21 cellular contexts compared by ENCODE assay signal in genomic region chr7:16770657-16771329, GRCh38. TPM values are rescaled to one million over a fixed set of nuclear protein-coding genes. Genes with fewer than 3 reads are reported as not detected.
A peak's percentile ranks its signal among the peaks of the same experiment; 100 is the strongest.
DNase-seq lines count a peak whose midpoint lies in the region; ATAC-seq and TF ChIP-seq lines count a peak whose summit lies in the region.
"Had no signal": no experiment of that assay in that cellular context is flagged by ENCODE, and none has a peak within 500 bp of the region (broad histone marks: within the 10 kb centered on the region; RNA-seq: fewer than 3 reads in every experiment).

No MANE protein-coding gene starts in this region.

- peak overlapping the region; percentile 26 for H3K27ac Mint-ChIP-seq in progenitor cell of endocrine pancreas
- H3K27ac Mint-ChIP-seq: activated CD4-positive, alpha-beta T cell treated with anti-CD3 and anti-CD28 coated beads, Interleukin-2, amount 10 ng/mL, durations not matched to agents 7 days and 5 days; CD8-positive, alpha-beta T cell; effector memory CD8-positive, alpha-beta T cell had no signal

- peak; percentile 5 for DNase-seq in ELF-1 (ENCODE audit: low read depth, low spot score)
- peak; percentile 8 for DNase-seq in OCI-M1 (lab: John Stamatoyannopoulos, UW)
- DNase-seq in epithelial cell of esophagus (ENCODE audit: low read depth): peak; percentile 81
- no peak for DNase-seq in progenitor cell of endocrine pancreas (ENCODE audit: low spot score, unreplicated experiment)
- DNase-seq in activated T-cell treated with anti-CD3 and anti-CD28 coated beads, Interleukin-2, amount 50 U/mL, for 1 hour: no peak
- no peak for DNase-seq in SHP77 (lab: John Stamatoyannopoulos, UW)
- no peak for DNase-seq in NAMALWA (ENCODE audit: low spot score)
- DNase-seq: activated CD4-positive, alpha-beta T cell treated with anti-CD3 and anti-CD28 coated beads, Interleukin-2, amount 10 ng/mL, durations not matched to agents 7 days and 5 days; activated CD8-positive, alpha-beta memory T cell treated with anti-CD3 and anti-CD28 coated beads, Interleukin-2, amount 50 U/mL, for 4 hours; activated effector memory CD4-positive, alpha-beta T cell treated with anti-CD3 and anti-CD28 coated beads, Interleukin-2, amount 50 U/mL, for 16 hours; CD8-positive, alpha-beta T cell; cerebellar nuclear complex; effector memory CD8-positive, alpha-beta T cell; HCEC 1CT; mucosa of descending colon; NCI-H1092; NCI-H524 treated with DMSO at 0.1 percent for 48 hours; PC-3; stimulated activated naive CD4-positive, alpha-beta T cell treated with Interleukin-2 at 50 U/mL for 16 hours had no signal

- TF ChIP-seq CTCF in epithelial cell of esophagus (IDR thresholded peaks at IDR 0.05; ENCODE audit: insufficient read depth, low read depth, low read length, missing control alignments) (no peak), progenitor cell of endocrine pancreas (IDR thresholded peaks at IDR 0.05; ENCODE audit: unreplicated experiment) (no peak)

- H3K4me1 Mint-ChIP-seq in progenitor cell of endocrine pancreas (ENCODE audit: low read depth): peaks cover 14% of the 10 kb centered on the region
- H3K4me1 Mint-ChIP-seq: activated CD4-positive, alpha-beta T cell treated with anti-CD3 and anti-CD28 coated beads, Interleukin-2, amount 10 ng/mL, durations not matched to agents 7 days and 5 days had no signal

- H3K4me3 ChIP-seq in epithelial cell of esophagus (ENCODE audit: low read length): peak overlapping the region; percentile 30
- H3K4me3 ChIP-seq: mucosa of descending colon had no signal

- no peaks in the 10 kb centered on the region for H3K27me3 Mint-ChIP-seq in progenitor cell of endocrine pancreas

- no peaks in the 10 kb centered on the region for H3K9me3 Mint-ChIP-seq in progenitor cell of endocrine pancreas (ENCODE audit: low read depth)
- H3K9me3 Mint-ChIP-seq: activated CD4-positive, alpha-beta T cell treated with anti-CD3 and anti-CD28 coated beads, Interleukin-2, amount 10 ng/mL, durations not matched to agents 7 days and 5 days; CD8-positive, alpha-beta T cell; effector memory CD8-positive, alpha-beta T cell had no signal

- H3K4me3 Mint-ChIP-seq in progenitor cell of endocrine pancreas (ENCODE audit: low read depth): no peak overlapping the region
- H3K4me3 Mint-ChIP-seq: activated CD4-positive, alpha-beta T cell treated with anti-CD3 and anti-CD28 coated beads, Interleukin-2, amount 10 ng/mL, durations not matched to agents 7 days and 5 days; CD8-positive, alpha-beta T cell; effector memory CD8-positive, alpha-beta T cell had no signal

- no peak for ATAC-seq in GM18873 (IDR thresholded peaks at IDR 0.05; ENCODE audit: low FRiP score, unreplicated experiment)
- ATAC-seq: CD8-positive, alpha-beta T cell; effector memory CD8-positive, alpha-beta T cell; mucosa of descending colon; PC-3 had no signal

- H3K36me3 Mint-ChIP-seq in progenitor cell of endocrine pancreas (ENCODE audit: insufficient read depth): peaks cover 5% of the 10 kb centered on the region
- H3K36me3 Mint-ChIP-seq: CD8-positive, alpha-beta T cell had no signal

RNA-seq across cellular contexts. Expression of gene TSPAN13, which starts 17.2 kb away (rescaled TPM):
- total RNA-seq in progenitor cell of endocrine pancreas: 112 and 116 TPM in 2 replicates

RNA-seq across cellular contexts. Expression of gene AGR2, which starts 34.0 kb away (rescaled TPM):
- 25.8 and 56.3 TPM in 2 replicates for total RNA-seq in progenitor cell of endocrine pancreas
- total RNA-seq: activated CD4-positive, alpha-beta T cell treated with anti-CD3 and anti-CD28 coated beads, Interleukin-2, amount 10 ng/mL, durations not matched to agents 7 days and 5 days; CD8-positive, alpha-beta T cell; Daoy had no signal

Comparison
In these comparisons a context has a peak if more than half of its experiments do, and no peak if none do; other contexts are left out.
1. DNase-seq: peak in ELF-1 (single experiment), OCI-M1 (single experiment) and epithelial cell of esophagus (single experiment); none in progenitor cell of endocrine pancreas (single experiment), activated T-cell treated with anti-CD3 and anti-CD28 coated beads, Interleukin-2, amount 50 U/mL, for 1 hour (single experiment), SHP77 (0 of 2) and NAMALWA (single experiment).